Comparison of ENCODE assay signal across 18 cellular contexts in genomic region chr9:133367221-133367620, GRCh38. TPM values are rescaled to one million over a fixed set of nuclear protein-coding genes. Genes with fewer than 3 reads are reported as not detected.
"Had no signal": no experiment of that assay in that cellular context is flagged by ENCODE, and none has a peak within 500 bp of the region (broad histone marks: within the 10 kb centered on the region; RNA-seq: fewer than 3 reads in every experiment).

No MANE protein-coding gene starts in this region.

- H3K27ac ChIP-seq: right atrium auricular region, thoracic aorta, upper lobe of right lung had no signal

- H3K9me3 ChIP-seq: right atrium auricular region, thoracic aorta, upper lobe of right lung had no signal

- DNase-seq: activated CD4-positive, alpha-beta T cell treated with anti-CD3 and anti-CD28 coated beads, Interleukin-2, amount 50 U/mL, for 48 hours; activated gamma-delta T cell treated with Interleukin-2 at 50 U/mL for 16 hours; activated T-cell treated with anti-CD3 and anti-CD28 coated beads, Interleukin-2, amount 50 U/mL, for 48 hours; aorta; cerebellar nuclear complex; effector memory CD4-positive, alpha-beta T cell; foreskin melanocyte; left ventricle myocardium superior; mesenchymal stem cell; natural killer cell; stimulated activated naive CD8-positive, alpha-beta T cell treated with anti-CD3 and anti-CD28 coated beads, Interleukin-15, amount 100 ng/mL, for 72 hours; T1000; upper lobe of right lung had no signal

- H3K4me3 ChIP-seq: right atrium auricular region, smooth muscle cell, thoracic aorta, upper lobe of right lung had no signal

- H3K9me3 Mint-ChIP-seq: natural killer cell; stimulated activated naive CD8-positive, alpha-beta T cell treated with anti-CD3 and anti-CD28 coated beads, Interleukin-15, amount 100 ng/mL, for 72 hours had no signal

- H3K27me3 Mint-ChIP-seq: progenitor cell of endocrine pancreas; stimulated activated naive CD8-positive, alpha-beta T cell treated with anti-CD3 and anti-CD28 coated beads, Interleukin-15, amount 100 ng/mL, for 72 hours had no signal

- H3K4me2 ChIP-seq: smooth muscle cell had no signal

- H3K4me3 Mint-ChIP-seq: natural killer cell; stimulated activated naive CD8-positive, alpha-beta T cell treated with anti-CD3 and anti-CD28 coated beads, Interleukin-15, amount 100 ng/mL, for 72 hours had no signal

- ATAC-seq: left ventricle myocardium superior; natural killer cell; stimulated activated naive CD8-positive, alpha-beta T cell treated with anti-CD3 and anti-CD28 coated beads, Interleukin-15, amount 100 ng/mL, for 72 hours; upper lobe of right lung had no signal

- H3K27ac Mint-ChIP-seq: natural killer cell, progenitor cell of endocrine pancreas had no signal

- H3K27me3 ChIP-seq: right atrium auricular region, upper lobe of right lung had no signal

RNA-seq across cellular contexts. Expression of gene STKLD1, which starts 8.9 kb away (rescaled TPM):
- total RNA-seq: kidney epithelial cell had no signal
